In genomic region chr20:35871311-35871771, GRCh38 we compare ENCODE assay signal across 9 cellular contexts.
DNase-seq lines count a peak whose midpoint lies in the region; ATAC-seq and TF ChIP-seq lines count a peak whose summit lies in the region.
"Had no signal": no experiment of that assay in that cellular context is flagged by ENCODE, and none has a peak within 500 bp of the region (broad histone marks: within the 10 kb centered on the region; RNA-seq: fewer than 3 reads in every experiment).

No MANE protein-coding gene starts in this region.

- no peak overlapping the region for H2AFZ ChIP-seq in MM.1S (ENCODE audit: low read length)

- H3K27ac ChIP-seq in MM.1S (ENCODE audit: low read length): no peak overlapping the region

- H3K9ac ChIP-seq in MM.1S (ENCODE audit: low read length): no peak overlapping the region

- peak overlapping the region; percentile 28 for H3K4me3 ChIP-seq in MG63
- no peak overlapping the region for H3K4me3 ChIP-seq in MM.1S (ENCODE audit: low read length)

- DNase-seq in AG08396 (ENCODE audit: low spot score) (peak; percentile 32), MG63 (peak; percentile 73), cerebellar cortex (ENCODE audit: low spot score) (peak; percentile 42), NCI-H2081 (lab: John Stamatoyannopoulos, UW) (no peak), MM.1S (no peak)
- no peak for DNase-seq in NK-92 treated with Interleukin-12 subunit alpha and Interleukin-12 subunit beta, amount 100 ng/mL, for 24 hours (lab: John Stamatoyannopoulos, UW)
- DNase-seq: NCI-H446 had no signal

- H3K36me3 ChIP-seq in MG63 (peaks cover 34% of the 10 kb centered on the region), MM.1S (replicated peaks; ENCODE audit: insufficient read depth, low read length) (no peaks in the 10 kb centered on the region)

- no peaks in the 10 kb centered on the region for H3K27me3 Mint-ChIP-seq in nephron (ENCODE audit: low read depth)

- H3K4me2 ChIP-seq in MM.1S (ENCODE audit: low read depth, low read length): no peak overlapping the region

- ATAC-seq in GM21529 (IDR thresholded peaks at IDR 0.05; ENCODE audit: unreplicated experiment): no peak

- H3K4me1 ChIP-seq in MM.1S (ENCODE audit: low read length): no peaks in the 10 kb centered on the region

- H4K20me1 ChIP-seq in MM.1S (ENCODE audit: insufficient read depth, low read length): no peaks in the 10 kb centered on the region

- no peaks in the 10 kb centered on the region for H3F3A ChIP-seq in MM.1S (ENCODE audit: insufficient read depth, low read length)

- no peak overlapping the region for H3K4me3 Mint-ChIP-seq in nephron

- H3K9me3 ChIP-seq in MG63 (no peaks in the 10 kb centered on the region), MM.1S (replicated peaks; ENCODE audit: insufficient read depth, low read length) (no peaks in the 10 kb centered on the region)

- peaks cover 18% of the 10 kb centered on the region for H3K4me1 Mint-ChIP-seq in nephron

- no peaks in the 10 kb centered on the region for H3K9me3 Mint-ChIP-seq in nephron

- peaks cover 25% of the 10 kb centered on the region for H3K36me3 Mint-ChIP-seq in nephron (ENCODE audit: low read depth)

- H3K9me2 ChIP-seq in MM.1S (replicated peaks; ENCODE audit: insufficient read depth, low read length): no peaks in the 10 kb centered on the region

- no peaks in the 10 kb centered on the region for H3K79me2 ChIP-seq in MM.1S (ENCODE audit: low read length)

- H3K27ac Mint-ChIP-seq in nephron: peak overlapping the region in 2 of 3 experiments; percentile 60 to 68

- H3K27me3 ChIP-seq in MG63 (no peaks in the 10 kb centered on the region), MM.1S (replicated peaks; ENCODE audit: insufficient read depth, low read length) (no peaks in the 10 kb centered on the region)

- TF ChIP-seq CTCF in nephron (IDR thresholded peaks at IDR 0.05; ENCODE audit: unreplicated experiment in 3 of 3) (no peak), MM.1S (IDR thresholded peaks at IDR 0.05; ENCODE audit: low read length) (no peak)

Comparison
In these comparisons a context has a peak if more than half of its experiments do, and no peak if none do; other contexts are left out.
1. DNase-seq: peak in AG08396 (single experiment), MG63 (single experiment) and cerebellar cortex (single experiment); none in NCI-H2081 (0 of 2), MM.1S (single experiment) and NK-92 treated with Interleukin-12 subunit alpha and Interleukin-12 subunit beta, amount 100 ng/mL, for 24 hours (single experiment).